In the genomic region with DNA sequence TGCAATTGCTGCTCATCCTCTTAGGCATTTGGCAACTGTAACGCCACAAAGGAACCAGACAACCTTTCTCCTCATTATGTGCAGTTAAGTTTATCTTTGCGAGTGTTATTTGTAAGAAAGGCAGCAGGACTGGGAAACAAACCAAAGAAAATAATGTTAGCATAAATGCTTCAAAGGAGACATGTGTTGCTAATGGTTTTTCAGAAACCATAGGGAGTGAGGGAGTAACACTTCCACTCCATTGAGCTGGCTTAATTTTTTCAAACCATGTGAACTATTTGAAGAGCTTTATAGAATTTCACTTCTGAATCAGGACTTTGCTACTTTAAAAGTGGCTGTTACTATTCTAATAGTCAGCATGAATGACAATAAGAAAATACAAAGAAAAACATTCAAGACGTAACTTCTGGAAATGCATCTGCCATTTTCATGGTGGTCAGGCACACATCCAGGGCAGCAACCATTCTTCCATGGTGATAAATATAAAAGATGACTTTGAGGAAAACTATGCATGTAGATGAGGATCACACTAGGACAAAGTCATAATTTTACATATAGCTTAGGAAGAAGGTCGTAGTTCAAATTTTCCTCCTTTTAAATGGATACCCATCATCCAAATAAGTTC, we compare ENCODE assay signal across 26 cellular contexts.
A peak's percentile ranks its signal among the peaks of the same experiment; 100 is the strongest.
DNase-seq lines count a peak whose midpoint lies in the region; ATAC-seq, FAIRE-seq and TF ChIP-seq lines count a peak whose summit lies in the region.
"Had no signal": no experiment of that assay in that cellular context is flagged by ENCODE, and none has a peak within 500 bp of the region (broad histone marks: within the 10 kb centered on the region; RNA-seq: fewer than 3 reads in every experiment).

No MANE protein-coding gene starts in this region.

- no peaks in the 10 kb centered on the region for H3K36me3 ChIP-seq in astrocyte (ENCODE audit: insufficient read depth, low read length)
- no peaks in the 10 kb centered on the region for H3K36me3 ChIP-seq in neuronal stem cell (replicated peaks in 1 of 2; ENCODE audit: control insufficient read depth in 2 of 2, insufficient read depth in 2 of 2, low read length in 2 of 2)
- H3K36me3 ChIP-seq in transverse colon, result no peaks in the 10 kb centered on the region
- H3K36me3 ChIP-seq: sigmoid colon, suprapubic skin had no signal

- H3K79me2 ChIP-seq in astrocyte (ENCODE audit: insufficient read depth, low read length), result no peaks in the 10 kb centered on the region
- H3K79me2 ChIP-seq: parathyroid adenoma had no signal

- ATAC-seq in Right ventricle myocardium inferior, result no peak
- ATAC-seq: T-cell had no signal

- H3K4me2 ChIP-seq in astrocyte (ENCODE audit: low read length), result peak overlapping the region; percentile 16
- H3K4me2 ChIP-seq in neuronal stem cell (ENCODE audit: insufficient read depth, low read length, poor library complexity, severe bottlenecking), result no peak overlapping the region

- no peak overlapping the region for H3K14ac ChIP-seq in neuronal stem cell (ENCODE audit: low read length)

- no CpG with 5 or more reads among the region's 4 CpGs for WGBS in neuronal stem cell (ENCODE audit: extremely low coverage in 2 of 2, insufficient read length in 2 of 2, insufficient replicate concordance in 1 of 2), 2 donors
- WGBS in transverse colon (ENCODE audit: low coverage in 1 of 2), 2 donors, result 72 to 77% methylated on average over 4 of the region's 4 CpGs

- H3K9me3 ChIP-seq in astrocyte (ENCODE audit: insufficient read depth, low read depth, low read length), result no peaks in the 10 kb centered on the region
- H3K9me3 ChIP-seq in neuronal stem cell (replicated peaks in 1 of 2; ENCODE audit: control insufficient read depth in 2 of 2, insufficient read depth in 1 of 2, low read depth in 1 of 2, low read length in 2 of 2), result no peaks in the 10 kb centered on the region
- no peaks in the 10 kb centered on the region for H3K9me3 ChIP-seq in transverse colon
- H3K9me3 ChIP-seq: sigmoid colon, suprapubic skin had no signal

- H3K27ac Mint-ChIP-seq in astrocyte (ENCODE audit: unreplicated experiment), result no peak overlapping the region
- H3K27ac Mint-ChIP-seq: CD14-positive monocyte, naive B cell, T-cell had no signal

- no peak overlapping the region for H3K9ac ChIP-seq in astrocyte (ENCODE audit: low read length)
- H3K9ac ChIP-seq in neuronal stem cell (ENCODE audit: low read depth, low read length, poor library complexity), result no peak overlapping the region
- H3K9ac ChIP-seq: parathyroid adenoma had no signal

- no peak overlapping the region for H4K91ac ChIP-seq in neuronal stem cell (ENCODE audit: low read depth, low read length, poor library complexity)

- H2AK5ac ChIP-seq in neuronal stem cell (ENCODE audit: low read depth, low read length), result no peak overlapping the region

- H3K4me3 ChIP-seq in astrocyte (ENCODE audit: insufficient read depth, low read depth, low read length) (no peak overlapping the region), fibroblast of the aortic adventitia (ENCODE audit: low read depth, low read length) (no peak overlapping the region), neuronal stem cell (ENCODE audit: low read length in 2 of 2) (no peak overlapping the region), transverse colon (no peak overlapping the region)
- H3K4me3 ChIP-seq: sigmoid colon, suprapubic skin had no signal

- H2BK15ac ChIP-seq in neuronal stem cell (ENCODE audit: low read length), result no peak overlapping the region

- TF ChIP-seq POLR2A in transverse colon (IDR thresholded peaks at IDR 0.05), result no peak

- TF ChIP-seq CTCF in astrocyte (IDR thresholded peaks at IDR 0.05; ENCODE audit: insufficient read depth, low read depth, low read length), result no peak
- no peak for TF ChIP-seq CTCF in fibroblast of the aortic adventitia (IDR thresholded peaks at IDR 0.05; ENCODE audit: insufficient read depth, low read length)
- TF ChIP-seq CTCF in transverse colon (IDR thresholded peaks at IDR 0.05), result no peak

- peaks cover 2% of the 10 kb centered on the region for H3K4me1 Mint-ChIP-seq in astrocyte (ENCODE audit: low read depth, unreplicated experiment)
- H3K4me1 Mint-ChIP-seq: CD14-positive monocyte, naive B cell, T-cell had no signal

- no peak overlapping the region for H2BK5ac ChIP-seq in neuronal stem cell (ENCODE audit: low read length)

- no peak for TF ChIP-seq EP300 in transverse colon (IDR thresholded peaks at IDR 0.05; ENCODE audit: low read depth)

- H3K27ac ChIP-seq in astrocyte (ENCODE audit: low read depth, low read length), result peak overlapping the region; percentile 12
- no peak overlapping the region for H3K27ac ChIP-seq in neuronal stem cell (replicated peaks; ENCODE audit: low read length)
- no peak overlapping the region for H3K27ac ChIP-seq in transverse colon
- H3K27ac ChIP-seq: parathyroid adenoma, sigmoid colon, suprapubic skin had no signal

- H2BK12ac ChIP-seq in neuronal stem cell (ENCODE audit: low read length), result no peak overlapping the region

- intact Hi-C loops in transverse colon (cut with DNase I; ENCODE audit: low total_unique reads), result no loop called here
- intact Hi-C loops in Right ventricle myocardium inferior (cut with DNase I), result no loop called here

- peak; percentile 74 for DNase-seq in Caki2 (ENCODE audit: low read depth)
- DNase-seq in astrocyte (ENCODE audit: low read depth), result peak; percentile 96
- DNase-seq in fibroblast of the aortic adventitia (ENCODE audit: low read depth), result peak; percentile 8
- DNase-seq in neuronal stem cell (ENCODE audit: low spot score), result no peak
- DNase-seq in transverse colon, result no peak
- no peak for DNase-seq in Right ventricle myocardium inferior (ENCODE audit: missing footprints)
- DNase-seq in HUDEP-2 (lab: John Stamatoyannopoulos, UW; ENCODE audit: unreplicated experiment in 76 of 76), result no peak
- no peak for DNase-seq in superior temporal gyrus (ENCODE audit: extremely low spot score)
- DNase-seq: ACHN; activated CD4-positive, alpha-beta T cell treated with anti-CD3 and anti-CD28 coated beads for 1 hour; activated naive CD4-positive, alpha-beta T cell treated with Interleukin-2 at 50 U/mL for 16 hours; activated T-cell treated with anti-CD3 and anti-CD28 coated beads, Interleukin-2, amount 50 U/mL, for 48 hours; caudate nucleus; DMS 273 treated with DMSO at 0.1 percent for 48 hours; GDM1; HCEC 1CT; mesenchymal stem cell; naive B cell; NCI-H774; SIG-M5; sigmoid colon; T-cell had no signal

- H3K27me3 ChIP-seq in astrocyte (ENCODE audit: insufficient read depth, low read length) (no peaks in the 10 kb centered on the region), neuronal stem cell (ENCODE audit: control insufficient read depth in 3 of 3, insufficient read depth in 3 of 3, low read depth in 1 of 3, low read length in 3 of 3) (no peaks in the 10 kb centered on the region), transverse colon (no peaks in the 10 kb centered on the region)
- H3K27me3 ChIP-seq: sigmoid colon, suprapubic skin had no signal

- H3K79me1 ChIP-seq in neuronal stem cell (ENCODE audit: low read depth, low read length), result no peaks in the 10 kb centered on the region

- H4K8ac ChIP-seq in neuronal stem cell (ENCODE audit: low read depth, low read length), result no peak overlapping the region

- FAIRE-seq in astrocyte (lab: Jason Lieb, UNC), result no peak
- FAIRE-seq: urothelium cell line had no signal

- H3K4ac ChIP-seq in neuronal stem cell (ENCODE audit: low read length), result no peak overlapping the region

- H3K18ac ChIP-seq in neuronal stem cell (ENCODE audit: low read length), result no peak overlapping the region

- H3K4me3 Mint-ChIP-seq in astrocyte (ENCODE audit: unreplicated experiment), result no peak overlapping the region
- H3K4me3 Mint-ChIP-seq: CD14-positive monocyte, naive B cell, T-cell had no signal

- peak overlapping the region; percentile 15 for H2AFZ ChIP-seq in astrocyte (ENCODE audit: low read depth, low read length)
- peak overlapping the region; percentile 46 for H2AFZ ChIP-seq in neuronal stem cell (ENCODE audit: low read length)
- H2AFZ ChIP-seq: parathyroid adenoma had no signal

- no peaks in the 10 kb centered on the region for H3K9me3 Mint-ChIP-seq in astrocyte (ENCODE audit: unreplicated experiment)

- in situ Hi-C loops in Caki2 (cut with HindIII; ENCODE audit: low pct_unique_long_range_greater_than_20kb, low sequenced_read_pairs), result no loop called here
- in situ Hi-C loops in transverse colon (cut with MboI; ENCODE audit: low pct_ligation_motif_present in 1 of 4, low pct_unique_long_range_greater_than_20kb in 1 of 4, low sequenced_read_pairs in 3 of 4), result no loop called here

- no peaks in the 10 kb centered on the region for H4K20me1 ChIP-seq in astrocyte (ENCODE audit: insufficient read depth, low read length)

- no peaks in the 10 kb centered on the region for H3K36me3 Mint-ChIP-seq in astrocyte (ENCODE audit: low read depth, unreplicated experiment)
- H3K36me3 Mint-ChIP-seq: CD14-positive monocyte, naive B cell, T-cell had no signal

- H3K4me1 ChIP-seq in astrocyte (ENCODE audit: insufficient read depth, low read length), result peaks cover 10% of the 10 kb centered on the region
- peaks cover 0 to 6% of the 10 kb centered on the region in 2 donors for H3K4me1 ChIP-seq in neuronal stem cell (ENCODE audit: control insufficient read depth in 2 of 2, insufficient read depth in 1 of 2, low read depth in 1 of 2, low read length in 2 of 2)
- no peaks in the 10 kb centered on the region for H3K4me1 ChIP-seq in transverse colon
- H3K4me1 ChIP-seq: parathyroid adenoma, sigmoid colon, suprapubic skin had no signal

- no peak overlapping the region for H3K23ac ChIP-seq in neuronal stem cell (ENCODE audit: low read depth, low read length, poor library complexity)

- no peaks in the 10 kb centered on the region for H3K27me3 Mint-ChIP-seq in astrocyte (ENCODE audit: low read depth, unreplicated experiment)
- H3K27me3 Mint-ChIP-seq: naive B cell, T-cell had no signal

- no peak overlapping the region for H2BK120ac ChIP-seq in neuronal stem cell (ENCODE audit: low read depth, low read length)

Comparison
In these comparisons a context has a peak if more than half of its experiments do, and no peak if none do; other contexts are left out.
1. DNase-seq: peak in Caki2 (single experiment), astrocyte (single experiment) and fibroblast of the aortic adventitia (single experiment); none in neuronal stem cell (single experiment), transverse colon (single experiment), Right ventricle myocardium inferior (single experiment), HUDEP-2 (0 of 76) and superior temporal gyrus (single experiment).